30 cellular contexts compared by ENCODE assay signal in genomic region chr15:34793901-34794300, GRCh38. TPM values are rescaled to one million over a fixed set of nuclear protein-coding genes. Genes with fewer than 3 reads are reported as not detected.
DNase-seq lines count a peak whose midpoint lies in the region; ATAC-seq, FAIRE-seq and TF ChIP-seq lines count a peak whose summit lies in the region.
"Had no signal": no experiment of that assay in that cellular context is flagged by ENCODE, and none has a peak within 500 bp of the region (broad histone marks: within the 10 kb centered on the region; RNA-seq: fewer than 3 reads in every experiment).

No MANE protein-coding gene starts in this region.

- H3K36me3 ChIP-seq in GM23338 (ENCODE audit: insufficient read depth) (peaks cover 9% of the 10 kb centered on the region; the same call in 1 of the 2 replicates), K562 (ENCODE audit: control insufficient read depth, insufficient read depth, low read length) (no peaks in the 10 kb centered on the region), psoas muscle (ENCODE audit: insufficient read depth in 1 of 2, low read depth in 1 of 2) (peaks cover 0 to 32% of the 10 kb centered on the region in 2 donors)
- H3K36me3 ChIP-seq: esophagus squamous epithelium had no signal

- POLR2A ChIA-PET in K562 (lab: Yijun Ruan, JAX), result interaction anchor here (0.7 kb wide), 1 partner anchor 258 kb away, joined by 4 read pairs; no protein-coding TSS in a partner anchor

- no peaks in the 10 kb centered on the region for H3F3A ChIP-seq in GM23338 (replicated peaks; ENCODE audit: low read depth)

- H3K9ac ChIP-seq in K562 (ENCODE audit: insufficient read depth in 1 of 2, low read depth in 2 of 2, low read length in 2 of 2), result no peak overlapping the region

- in situ Hi-C loops in K562 (cut with MboI), result no loop called here

- TF ChIP-seq CTCF in GM23338 (conservative IDR thresholded peaks at IDR 0.05; ENCODE audit: low read depth in 2 of 2) (no peak), K562 (IDR thresholded peaks at IDR 0.05 in 2 of 3, conservative IDR thresholded peaks at IDR 0.05 in 1 of 3; ENCODE audit: insufficient read depth in 2 of 3, low read depth in 1 of 3, low read length in 3 of 3) (no peak), psoas muscle (IDR thresholded peaks at IDR 0.05) (no peak)

- H3K79me2 ChIP-seq in GM23338 (replicated peaks; ENCODE audit: insufficient read depth) (no peaks in the 10 kb centered on the region), K562 (ENCODE audit: control insufficient read depth, insufficient read depth, low read length) (no peaks in the 10 kb centered on the region)

- no TSS peak for BruUV-seq in K562 (replicated peaks; lab: Mats Ljungman, UMichigan)

- H3K4me2 ChIP-seq in GM23338 (0 out of 2 replicates have a peak overlapping the region, but pooled peaks have one; percentile 93), K562 (ENCODE audit: insufficient read depth, low read length) (no peak overlapping the region)

- H3K27me3 ChIP-seq in GM23338 (ENCODE audit: insufficient read depth), result peaks cover 32% of the 10 kb centered on the region
- H3K27me3 ChIP-seq in K562 (ENCODE audit: control insufficient read depth in 2 of 2, insufficient read depth in 2 of 2, low read length in 2 of 2), result peaks cover 16 to 29% of the 10 kb centered on the region in 2 experiments; a peak in 4 of 5 replicates
- peaks cover 0 to 2% (median 0%) of the 10 kb centered on the region in 3 donors for H3K27me3 ChIP-seq in psoas muscle (ENCODE audit: insufficient read depth in 3 of 3, low read length in 2 of 3)
- H3K27me3 ChIP-seq: body of pancreas had no signal

- no peak overlapping the region for H3K27ac Mint-ChIP-seq in GM23338
- H3K27ac Mint-ChIP-seq in stimulated activated naive CD8-positive, alpha-beta T cell treated with anti-CD3 and anti-CD28 coated beads, Interleukin-15, amount 100 ng/mL, for 72 hours, result no peak overlapping the region
- H3K27ac Mint-ChIP-seq: activated B cell treated with CpG ODN at 0.5 μM for 24 hours; activated naive CD8-positive, alpha-beta T cell treated with anti-CD3 and anti-CD28 coated beads, Interleukin-2, amount 10 ng/mL, durations not matched to agents 7 days and 5 days; effector memory CD8-positive, alpha-beta T cell had no signal

- H3K4me3 Mint-ChIP-seq in GM23338, result peak overlapping the region; percentile 74
- H3K4me3 Mint-ChIP-seq in stimulated activated naive CD8-positive, alpha-beta T cell treated with anti-CD3 and anti-CD28 coated beads, Interleukin-15, amount 100 ng/mL, for 72 hours, result no peak overlapping the region
- H3K4me3 Mint-ChIP-seq: activated B cell treated with CpG ODN at 0.5 μM for 24 hours; activated naive CD8-positive, alpha-beta T cell treated with anti-CD3 and anti-CD28 coated beads, Interleukin-2, amount 10 ng/mL, durations not matched to agents 7 days and 5 days; effector memory CD8-positive, alpha-beta T cell had no signal

- H3K4me1 ChIP-seq in GM23338 (ENCODE audit: insufficient read depth) (no peaks in the 10 kb centered on the region), K562 (replicated peaks in 1 of 2; ENCODE audit: control insufficient read depth in 2 of 2, insufficient read depth in 2 of 2, low read length in 2 of 2) (peaks cover under 1 to 16% of the 10 kb centered on the region in 2 experiments; a peak in 3 of 5 replicates), psoas muscle (peaks cover 27% of the 10 kb centered on the region)

- peaks cover 20% of the 10 kb centered on the region for H3K27me3 Mint-ChIP-seq in GM23338 (ENCODE audit: insufficient read depth, low read depth, poor library complexity)
- peaks cover 89% of the 10 kb centered on the region for H3K27me3 Mint-ChIP-seq in stimulated activated naive CD8-positive, alpha-beta T cell treated with anti-CD3 and anti-CD28 coated beads, Interleukin-15, amount 100 ng/mL, for 72 hours

- H3K27ac ChIP-seq in GM23338 (ENCODE audit: low read depth) (no peak overlapping the region), K562 (ENCODE audit: extremely low read depth, low read depth, low read length) (no peak overlapping the region), psoas muscle (peak overlapping the region; percentile 82)
- H3K27ac ChIP-seq: body of pancreas, esophagus squamous epithelium, SK-N-MC had no signal

- no peaks in the 10 kb centered on the region for H3K9me1 ChIP-seq in K562 (ENCODE audit: control insufficient read depth, insufficient read depth, low read length)

- H3K9me3 ChIP-seq in K562 (replicated peaks; ENCODE audit: control insufficient read depth, insufficient read depth, low read depth, low read length) (no peaks in the 10 kb centered on the region), psoas muscle (no peaks in the 10 kb centered on the region)
- H3K9me3 ChIP-seq: body of pancreas, esophagus squamous epithelium had no signal

- no peaks in the 10 kb centered on the region for H3K9me3 Mint-ChIP-seq in GM23338
- H3K9me3 Mint-ChIP-seq in stimulated activated naive CD8-positive, alpha-beta T cell treated with anti-CD3 and anti-CD28 coated beads, Interleukin-15, amount 100 ng/mL, for 72 hours, result no peaks in the 10 kb centered on the region
- H3K9me3 Mint-ChIP-seq: activated B cell treated with CpG ODN at 0.5 μM for 24 hours; activated naive CD8-positive, alpha-beta T cell treated with anti-CD3 and anti-CD28 coated beads, Interleukin-2, amount 10 ng/mL, durations not matched to agents 7 days and 5 days; effector memory CD8-positive, alpha-beta T cell had no signal

- peak; percentile 19 for FAIRE-seq in K562 (lab: Jason Lieb, UNC)
- FAIRE-seq: RCC 7860, urothelium cell line had no signal

- no peaks in the 10 kb centered on the region for H3K36me3 Mint-ChIP-seq in GM23338 (ENCODE audit: low read depth)

- H3K9me2 ChIP-seq in GM23338 (ENCODE audit: insufficient read depth), result no peaks in the 10 kb centered on the region

- no peak overlapping the region for H2AFZ ChIP-seq in GM23338
- H2AFZ ChIP-seq in K562 (ENCODE audit: low read depth, low read length), result no peak overlapping the region

- peaks cover 5% of the 10 kb centered on the region; the same call in 2 of the 3 replicates for H3K4me1 Mint-ChIP-seq in GM23338
- peaks cover 13% of the 10 kb centered on the region for H3K4me1 Mint-ChIP-seq in stimulated activated naive CD8-positive, alpha-beta T cell treated with anti-CD3 and anti-CD28 coated beads, Interleukin-15, amount 100 ng/mL, for 72 hours
- H3K4me1 Mint-ChIP-seq: activated B cell treated with CpG ODN at 0.5 μM for 24 hours; activated naive CD8-positive, alpha-beta T cell treated with anti-CD3 and anti-CD28 coated beads, Interleukin-2, amount 10 ng/mL, durations not matched to agents 7 days and 5 days had no signal

- ATAC-seq in GM23338, result no peak
- ATAC-seq in K562, result no peak
- peak; percentile 70 to 85 (median 81) for ATAC-seq in psoas muscle
- no peak for ATAC-seq in stimulated activated naive CD8-positive, alpha-beta T cell treated with anti-CD3 and anti-CD28 coated beads, Interleukin-15, amount 100 ng/mL, for 72 hours
- ATAC-seq: body of pancreas; effector memory CD8-positive, alpha-beta T cell had no signal

- intact Hi-C loops in K562 (cut with micrococcal nuclease) (no loop called here), psoas muscle (cut with DNase I) (loop anchor here in 1 of 2 donors (5.0 kb wide), 1 partner anchor 108 kb away; no protein-coding TSS in a partner anchor)

- no peaks in the 10 kb centered on the region for H4K20me1 ChIP-seq in GM23338 (replicated peaks; ENCODE audit: insufficient read depth)
- H4K20me1 ChIP-seq in K562 (replicated peaks; ENCODE audit: control insufficient read depth, insufficient read depth, low read length), result no peaks in the 10 kb centered on the region

- DNase-seq in GM23338 (ENCODE audit: low spot score), result no peak
- DNase-seq in K562 (ENCODE audit: extremely low read depth in 1 of 4, low spot score in 3 of 4), result no peak
- DNase-seq in kidney tubule cell (ENCODE audit: low spot score), result peak; percentile 13
- peak; percentile 29 to 73 for DNase-seq in psoas muscle
- no peak for DNase-seq in NK-92 (lab: John Stamatoyannopoulos, UW; ENCODE audit: unreplicated experiment)
- no peak for DNase-seq in stimulated activated naive CD8-positive, alpha-beta T cell treated with anti-CD3 and anti-CD28 coated beads, Interleukin-15, amount 100 ng/mL, for 72 hours
- DNase-seq in GF-D8 (lab: John Stamatoyannopoulos, UW), result no peak
- no peak for DNase-seq in Kasumi-1 (lab: John Stamatoyannopoulos, UW)
- DNase-seq: ACHN; activated B cell treated with CpG ODN at 0.5 μM for 24 hours; activated CD4-positive, alpha-beta T cell treated with anti-CD3 and anti-CD28 coated beads, Interleukin-2, amount 50 U/mL, for 48 hours; activated effector memory CD4-positive, alpha-beta T cell treated with Interleukin-2 at 50 U/mL for 16 hours; activated naive CD8-positive, alpha-beta T cell treated with anti-CD3 and anti-CD28 coated beads, Interleukin-2, amount 10 ng/mL, durations not matched to agents 7 days and 5 days; C1 segment of cervical spinal cord; Calu3; effector memory CD8-positive, alpha-beta T cell; esophagus squamous epithelium; left cardiac atrium; NCI-H1417; nucleus accumbens; stimulated activated CD4-positive, alpha-beta T cell treated with anti-CD3 and anti-CD28 coated beads, Interleukin-15, amount 100 ng/mL, for 24 hours; stimulated activated CD8-positive, alpha-beta memory T cell treated with anti-CD3 and anti-CD28 coated beads, Interleukin-4, amount 100 ng/mL, for 48 hours had no signal

- no peak for TF ChIP-seq EP300 in K562 (IDR thresholded peaks at IDR 0.05; ENCODE audit: low read length)

- CTCF ChIA-PET in K562 (lab: Yijun Ruan, JAX; ENCODE audit: low intra/inter-chr PET ratio), result no interaction called here

- H3K4me3 ChIP-seq in GM23338 (0 out of 2 replicates have a peak overlapping the region, but pooled peaks have one; percentile 73), K562 (no peak overlapping the region), psoas muscle (peak overlapping the region; percentile 64)
- H3K4me3 ChIP-seq: body of pancreas, SK-N-MC had no signal

- WGBS in K562 (ENCODE audit: insufficient coverage, low coverage, missing lambda C conversion rate), result 6% methylated on average over 2 of the region's 2 CpGs
- 12 to 24% (median 15%) methylated on average over 2 of the region's 2 CpGs for WGBS in psoas muscle, 3 donors

- no peak for TF ChIP-seq POLR2A in K562 (conservative IDR thresholded peaks at IDR 0.05)

- no peak for TF ChIP-seq RAD21 in K562 (CRISPR knock-in tag; conservative IDR thresholded peaks at IDR 0.05 in 1 of 2, IDR thresholded peaks at IDR 0.05 in 1 of 2)

RNA-seq across cellular contexts. Expression of gene ACTC1, which starts 1.4 kb away (rescaled TPM):
- total RNA-seq in GM23338 (2014; rRNA removed; shearing (Covaris generic)), result 18.6 and 26.2 TPM in 2 replicates
- polyA plus RNA-seq in GM23338 (2016; fragmentation: Nextera tagmentation; extraction: Ambion mirVana) (35.9 and 38.3 TPM in 2 replicates), K562 (2011; rRNA removed) (0.16 and 0.84 TPM in 2 replicates), K562 (2014; fragmentation: Illumina TruSeq; extraction: Trizol) (0.10 TPM in 1 of 2 replicates, not detected in the other), K562 (2014; fragmentation: Nextera tagmentation; extraction: Ambion mirVana) (under 1 TPM in 1 of 2 experiments, not detected in 1; 0.15 TPM), K562 (2014; rRNA removed) (0.08 TPM in 1 of 2 replicates, not detected in the other), psoas muscle (100 to 1,000 TPM in 1 of 3 donors, 10 to 100 TPM in 2; 33.5 to 644 (median 45.9) TPM)
- 0.56 TPM in 1 of 2 replicates, not detected in the other for total RNA-seq in K562 (2011; cell fraction: chromatin; rRNA removed; ENCODE audit: low replicate concordance)
- total RNA-seq in K562 (2011; cell fraction: nucleolus; rRNA removed), result 0.39 TPM in 1 of 2 replicates, not detected in the other
- total RNA-seq in K562 (2011; cell fraction: nucleoplasm; rRNA removed), result 0.29 TPM in 1 of 2 replicates, not detected in the other
- total RNA-seq in K562 (2014; rRNA removed) (not detected in 2 replicates), K562 (2014; rRNA removed; fragmentation: Illumina TruSeq; extraction: Trizol) (0.18 TPM in 1 of 2 replicates, not detected in the other), K562 (2015; rRNA removed; fragmentation: Illumina TruSeq; extraction: Trizol) (0.33 TPM in 1 of 2 replicates, not detected in the other), K562 (2021) (0.09 TPM in 1 of 2 replicates, not detected in the other), psoas muscle (1,000 to 10,000 TPM in 3 of 4 donors, 100 to 1,000 TPM in 1; 219 to 3,379 (median 1,101) TPM)
- 0.97 TPM in 1 of 2 replicates, not detected in the other for polyA plus RNA-seq in K562 (2011; cell fraction: cytosol; rRNA removed)
- 0.21 and 1.8 TPM in 2 replicates for polyA plus RNA-seq in K562 (2011; cell fraction: nucleus; rRNA removed)
- 0.18 TPM in 2 replicates for polyA plus RNA-seq in K562 (2012)
- polyA minus RNA-seq in K562 (2011; rRNA and poly(A)+ RNA removed), result 0.28 TPM in 1 of 2 replicates, not detected in the other
- polyA minus RNA-seq in K562 (2011; cell fraction: cytosol; rRNA and poly(A)+ RNA removed), result 1.2 TPM in 1 of 2 replicates, not detected in the other
- polyA minus RNA-seq in K562 (2011; cell fraction: nucleus; rRNA and poly(A)+ RNA removed), result 0.27 TPM in 1 of 2 replicates, not detected in the other
- total RNA-seq: activated B cell treated with CpG ODN at 0.5 μM for 24 hours; activated naive CD8-positive, alpha-beta T cell treated with anti-CD3 and anti-CD28 coated beads, Interleukin-2, amount 10 ng/mL, durations not matched to agents 7 days and 5 days; Calu3; H4; T-helper 2 cell treated with Interferon-gamma antibody and Interleukin-4, amounts not matched to agents 100 ng/mL and 5 ng/mL, for 36 hours had no signal

RNA-seq across cellular contexts. Expression of gene GJD2, which starts 39.1 kb away (rescaled TPM):
- total RNA-seq in GM23338 (2014; rRNA removed; shearing (Covaris generic)), result 0.27 and 0.63 TPM in 2 replicates
- polyA plus RNA-seq in GM23338 (2016; fragmentation: Nextera tagmentation; extraction: Ambion mirVana) (0.29 and 0.38 TPM in 2 replicates), K562 (2011; rRNA removed) (not detected in 2 replicates), K562 (2014; fragmentation: Illumina TruSeq; extraction: Trizol) (not detected in 2 replicates), K562 (2014; fragmentation: Nextera tagmentation; extraction: Ambion mirVana) (not detected), K562 (2014; rRNA removed) (not detected in 2 replicates), psoas muscle (not detected)
- not detected in 2 replicates for total RNA-seq in K562 (2011; cell fraction: chromatin; rRNA removed; ENCODE audit: low replicate concordance)
- not detected in 2 replicates for total RNA-seq in K562 (2011; cell fraction: nucleolus; rRNA removed)
- not detected in 2 replicates for total RNA-seq in K562 (2011; cell fraction: nucleoplasm; rRNA removed)
- total RNA-seq in K562 (2014; rRNA removed) (not detected in 2 replicates), K562 (2014; rRNA removed; fragmentation: Illumina TruSeq; extraction: Trizol) (not detected in 2 replicates), K562 (2015; rRNA removed; fragmentation: Illumina TruSeq; extraction: Trizol) (not detected in 2 replicates), K562 (2021) (not detected in 2 replicates), psoas muscle (not detected)
- polyA plus RNA-seq in K562 (2011; cell fraction: cytosol; rRNA removed), result 0.06 TPM in 1 of 2 replicates, not detected in the other
- 0.04 TPM in 1 of 2 replicates, not detected in the other for polyA plus RNA-seq in K562 (2011; cell fraction: nucleus; rRNA removed)
- polyA plus RNA-seq in K562 (2012), result 0.04 TPM in 1 of 2 replicates, not detected in the other
- 0.11 TPM in 1 of 2 replicates, not detected in the other for polyA minus RNA-seq in K562 (2011; rRNA and poly(A)+ RNA removed)
- not detected in 2 replicates for polyA minus RNA-seq in K562 (2011; cell fraction: cytosol; rRNA and poly(A)+ RNA removed)
- polyA minus RNA-seq in K562 (2011; cell fraction: nucleus; rRNA and poly(A)+ RNA removed), result 0.13 TPM in 1 of 2 replicates, not detected in the other
- total RNA-seq: activated B cell treated with CpG ODN at 0.5 μM for 24 hours; activated naive CD8-positive, alpha-beta T cell treated with anti-CD3 and anti-CD28 coated beads, Interleukin-2, amount 10 ng/mL, durations not matched to agents 7 days and 5 days; Calu3; esophagus squamous epithelium; H4; M059J; NCI-H460; T-helper 2 cell treated with Interferon-gamma antibody and Interleukin-4, amounts not matched to agents 100 ng/mL and 5 ng/mL, for 36 hours had no signal

Comparison
In these comparisons a context has a peak if more than half of its experiments do, and no peak if none do; other contexts are left out.
1. ATAC-seq: peak in psoas muscle (4 of 4); none in GM23338 (single experiment), K562 (single experiment) and stimulated activated naive CD8-positive, alpha-beta T cell treated with anti-CD3 and anti-CD28 coated beads, Interleukin-15, amount 100 ng/mL, for 72 hours (single experiment).
2. DNase-seq: peak in kidney tubule cell (single experiment) and psoas muscle (2 of 2); none in GM23338 (single experiment), K562 (0 of 4), NK-92 (single experiment), stimulated activated naive CD8-positive, alpha-beta T cell treated with anti-CD3 and anti-CD28 coated beads, Interleukin-15, amount 100 ng/mL, for 72 hours (0 of 2), GF-D8 (single experiment) and Kasumi-1 (0 of 2).
3. RNA of gene ACTC1, which starts 1.4 kb away (total RNA-seq): 219 to 3,379 TPM in psoas muscle and 18.6 to 26.2 TPM in GM23338; 0.09 to 0.56 TPM in K562; every median in the first group is over 10 times any median in the second.